Comparison of ENCODE assay signal across 1 cellular context in the genomic region with DNA sequence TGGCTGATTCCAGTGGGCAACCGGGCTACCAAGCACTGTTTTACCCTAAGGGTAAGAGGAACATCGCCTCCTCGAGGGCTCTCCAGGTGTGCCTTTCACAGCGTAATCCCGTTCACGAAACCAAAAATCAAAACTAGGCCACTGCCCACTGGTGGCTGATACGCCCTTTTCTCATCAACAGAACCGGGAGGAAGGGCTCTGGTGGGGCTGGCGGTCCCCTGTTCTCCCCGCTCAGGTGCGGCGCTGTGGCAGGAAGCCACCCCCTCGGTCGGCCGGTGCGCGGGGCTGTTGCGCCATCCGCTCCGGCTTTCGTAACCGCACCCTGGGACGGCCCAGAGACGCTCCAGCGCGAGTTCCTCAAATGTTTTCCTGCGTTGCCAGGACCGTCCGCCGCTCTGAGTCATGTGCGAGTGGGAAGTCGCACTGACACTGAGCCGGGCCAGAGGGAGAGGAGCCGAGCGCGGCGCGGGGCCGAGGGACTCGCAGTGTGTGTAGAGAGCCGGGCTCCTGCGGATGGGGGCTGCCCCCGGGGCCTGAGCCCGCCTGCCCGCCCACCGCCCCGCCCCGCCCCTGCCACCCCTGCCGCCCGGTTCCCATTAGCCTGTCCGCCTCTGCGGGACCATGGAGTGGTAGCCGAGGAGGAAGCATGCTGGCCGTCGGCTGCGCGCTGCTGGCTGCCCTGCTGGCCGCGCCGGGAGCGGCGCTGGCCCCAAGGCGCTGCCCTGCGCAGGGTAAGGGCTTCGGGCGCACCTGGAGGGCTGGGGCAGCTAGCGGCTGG.
TF ChIP-seq lines count a peak whose summit lies in the region.

Gene IL6R, plus strand, starts transcription at position 360 of the 778 bp plus-strand sequence. Its CDS starts 287 bp downstream, at position 647.

TF ChIP-seq in HepG2, 621 proteins besides CTCF, POLR2A, EP300 and RAD21 (continued from another document and continues in another):
- TF ChIP-seq ZNF740 (CRISPR knock-in tag; IDR thresholded peaks at IDR 0.05) (no peak), BCL6 (CRISPR knock-in tag; IDR thresholded peaks at IDR 0.05) (peak; percentile 72; the same call in 1 of the 2 replicates), ZNF326 (CRISPR knock-in tag; IDR thresholded peaks at IDR 0.05; ENCODE audit: borderline replicate concordance) (no peak), PHB2 (IDR thresholded peaks at IDR 0.05; ENCODE audit: partially characterized antibody) (no peak), MEF2D (CRISPR knock-in tag; IDR thresholded peaks at IDR 0.05) (no peak), NR1H2 (CRISPR knock-in tag; IDR thresholded peaks at IDR 0.05; ENCODE audit: borderline replicate concordance, low read depth) (no peak), USF2 (IDR thresholded peaks at IDR 0.05; ENCODE audit: low read depth, low read length) (no peak), USF2 (CRISPR knock-in tag; IDR thresholded peaks at IDR 0.05; ENCODE audit: borderline replicate concordance) (no peak), NPAS2 (CRISPR knock-in tag; IDR thresholded peaks at IDR 0.05; ENCODE audit: borderline replicate concordance) (no peak), PBX2 (CRISPR knock-in tag; IDR thresholded peaks at IDR 0.05) (no peak), CREM (IDR thresholded peaks at IDR 0.05) (no peak), CREM (CRISPR knock-in tag; IDR thresholded peaks at IDR 0.05) (no peak), NFYC (CRISPR knock-in tag; IDR thresholded peaks at IDR 0.05) (0 out of 2 replicates have a peak, but pooled peaks have one; percentile 5), HES4 (CRISPR knock-in tag; IDR thresholded peaks at IDR 0.05; ENCODE audit: borderline replicate concordance) (peak; percentile 35; the same call in 1 of the 2 replicates), TRIM24 (CRISPR knock-in tag; IDR thresholded peaks at IDR 0.05) (no peak), ZBTB20 (CRISPR knock-in tag; IDR thresholded peaks at IDR 0.05; ENCODE audit: borderline replicate concordance, low read depth) (no peak), RBAK (CRISPR knock-in tag; IDR thresholded peaks at IDR 0.05) (no peak), ZNF589 (CRISPR knock-in tag; conservative IDR thresholded peaks at IDR 0.05) (no peak), NFAT5 (CRISPR knock-in tag; IDR thresholded peaks at IDR 0.05) (peak; percentile 68; the same call in 1 of the 2 replicates), AGO1 (IDR thresholded peaks at IDR 0.05; ENCODE audit: low read depth, low read length, poor library complexity, severe bottlenecking) (no peak), ZFX (CRISPR knock-in tag; IDR thresholded peaks at IDR 0.05; ENCODE audit: low read depth) (peak; percentile 59; the same call in 1 of the 2 replicates), KMT2A (CRISPR knock-in tag; IDR thresholded peaks at IDR 0.05) (peak; percentile 55; the same call in 1 of the 2 replicates), ZBTB3 (CRISPR knock-in tag; IDR thresholded peaks at IDR 0.05; ENCODE audit: borderline replicate concordance, low read depth) (no peak), ZNF335 (CRISPR knock-in tag; IDR thresholded peaks at IDR 0.05) (no peak), ZNF350 (CRISPR knock-in tag; IDR thresholded peaks at IDR 0.05; ENCODE audit: borderline replicate concordance, low read depth) (0 out of 2 replicates have a peak, but pooled peaks have one; percentile 38), ARNTL (CRISPR knock-in tag; IDR thresholded peaks at IDR 0.05) (peak; percentile 54; the same call in 1 of the 2 replicates), ATM (IDR thresholded peaks at IDR 0.05; ENCODE audit: borderline replicate concordance) (no peak), XRCC5 (optimal IDR thresholded peaks at IDR 0.05; ENCODE audit: low read length) (peak; percentile 68), IKZF1 (IDR thresholded peaks at IDR 0.05) (no peak), SIX4 (CRISPR knock-in tag; IDR thresholded peaks at IDR 0.05) (no peak), PRPF4 (IDR thresholded peaks at IDR 0.05; ENCODE audit: low read depth, low read length, poor library complexity, severe bottlenecking) (no peak), SRSF4 (IDR thresholded peaks at IDR 0.05; ENCODE audit: low read depth, low read length, poor library complexity, severe bottlenecking) (no peak), TFDP2 (CRISPR knock-in tag; IDR thresholded peaks at IDR 0.05) (peak; percentile 56; the same call in 1 of the 2 replicates), YEATS4 (CRISPR knock-in tag; IDR thresholded peaks at IDR 0.05; ENCODE audit: borderline replicate concordance) (peak; percentile 7; the same call in 1 of the 2 replicates), ZNF296 (CRISPR knock-in tag; conservative IDR thresholded peaks at IDR 0.05) (no peak), REPIN1 (CRISPR knock-in tag; IDR thresholded peaks at IDR 0.05; ENCODE audit: borderline replicate concordance, low read depth) (peak; percentile 55), MYC (CRISPR knock-in tag; IDR thresholded peaks at IDR 0.05; ENCODE audit: borderline replicate concordance) (peak; percentile 57), RAD51 (IDR thresholded peaks at IDR 0.05; ENCODE audit: borderline replicate concordance) (no peak), TGIF2 (CRISPR knock-in tag; IDR thresholded peaks at IDR 0.05) (no peak), ZSCAN20 (CRISPR knock-in tag; IDR thresholded peaks at IDR 0.05; ENCODE audit: borderline replicate concordance) (no peak), U2AF1 (optimal IDR thresholded peaks at IDR 0.05; ENCODE audit: low read depth, low read length) (no peak), ZNF564 (CRISPR knock-in tag; IDR thresholded peaks at IDR 0.05) (peak; percentile 57; the same call in 1 of the 2 replicates)
- TF ChIP-seq, protein P1, sequence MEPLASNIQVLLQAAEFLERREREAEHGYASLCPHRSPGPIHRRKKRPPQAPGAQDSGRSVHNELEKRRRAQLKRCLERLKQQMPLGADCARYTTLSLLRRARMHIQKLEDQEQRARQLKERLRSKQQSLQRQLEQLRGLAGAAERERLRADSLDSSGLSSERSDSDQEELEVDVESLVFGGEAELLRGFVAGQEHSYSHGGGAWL (CRISPR knock-in tag; IDR thresholded peaks at IDR 0.05), result 0 out of 2 replicates have a peak, but pooled peaks have one; percentile 72
- TF ChIP-seq, protein P2, sequence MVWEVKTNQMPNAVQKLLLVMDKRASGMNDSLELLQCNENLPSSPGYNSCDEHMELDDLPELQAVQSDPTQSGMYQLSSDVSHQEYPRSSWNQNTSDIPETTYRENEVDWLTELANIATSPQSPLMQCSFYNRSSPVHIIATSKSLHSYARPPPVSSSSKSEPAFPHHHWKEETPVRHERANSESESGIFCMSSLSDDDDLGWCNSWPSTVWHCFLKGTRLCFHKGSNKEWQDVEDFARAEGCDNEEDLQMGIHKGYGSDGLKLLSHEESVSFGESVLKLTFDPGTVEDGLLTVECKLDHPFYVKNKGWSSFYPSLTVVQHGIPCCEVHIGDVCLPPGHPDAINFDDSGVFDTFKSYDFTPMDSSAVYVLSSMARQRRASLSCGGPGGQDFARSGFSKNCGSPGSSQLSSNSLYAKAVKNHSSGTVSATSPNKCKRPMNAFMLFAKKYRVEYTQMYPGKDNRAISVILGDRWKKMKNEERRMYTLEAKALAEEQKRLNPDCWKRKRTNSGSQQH (CRISPR knock-in tag; IDR thresholded peaks at IDR 0.05; ENCODE audit: low read depth), result no peak
- TF ChIP-seq, protein P3, sequence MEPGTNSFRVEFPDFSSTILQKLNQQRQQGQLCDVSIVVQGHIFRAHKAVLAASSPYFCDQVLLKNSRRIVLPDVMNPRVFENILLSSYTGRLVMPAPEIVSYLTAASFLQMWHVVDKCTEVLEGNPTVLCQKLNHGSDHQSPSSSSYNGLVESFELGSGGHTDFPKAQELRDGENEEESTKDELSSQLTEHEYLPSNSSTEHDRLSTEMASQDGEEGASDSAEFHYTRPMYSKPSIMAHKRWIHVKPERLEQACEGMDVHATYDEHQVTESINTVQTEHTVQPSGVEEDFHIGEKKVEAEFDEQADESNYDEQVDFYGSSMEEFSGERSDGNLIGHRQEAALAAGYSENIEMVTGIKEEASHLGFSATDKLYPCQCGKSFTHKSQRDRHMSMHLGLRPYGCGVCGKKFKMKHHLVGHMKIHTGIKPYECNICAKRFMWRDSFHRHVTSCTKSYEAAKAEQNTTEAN (CRISPR knock-in tag; conservative IDR thresholded peaks at IDR 0.05), result no peak
- TF ChIP-seq, protein P4, sequence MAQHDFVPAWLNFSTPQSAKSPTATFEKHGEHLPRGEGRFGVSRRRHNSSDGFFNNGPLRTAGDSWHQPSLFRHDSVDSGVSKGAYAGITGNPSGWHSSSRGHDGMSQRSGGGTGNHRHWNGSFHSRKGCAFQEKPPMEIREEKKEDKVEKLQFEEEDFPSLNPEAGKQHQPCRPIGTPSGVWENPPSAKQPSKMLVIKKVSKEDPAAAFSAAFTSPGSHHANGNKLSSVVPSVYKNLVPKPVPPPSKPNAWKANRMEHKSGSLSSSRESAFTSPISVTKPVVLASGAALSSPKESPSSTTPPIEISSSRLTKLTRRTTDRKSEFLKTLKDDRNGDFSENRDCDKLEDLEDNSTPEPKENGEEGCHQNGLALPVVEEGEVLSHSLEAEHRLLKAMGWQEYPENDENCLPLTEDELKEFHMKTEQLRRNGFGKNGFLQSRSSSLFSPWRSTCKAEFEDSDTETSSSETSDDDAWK (CRISPR knock-in tag; IDR thresholded peaks at IDR 0.05), result no peak
